Comparison of ENCODE assay signal across 22 cellular contexts in the genomic region with DNA sequence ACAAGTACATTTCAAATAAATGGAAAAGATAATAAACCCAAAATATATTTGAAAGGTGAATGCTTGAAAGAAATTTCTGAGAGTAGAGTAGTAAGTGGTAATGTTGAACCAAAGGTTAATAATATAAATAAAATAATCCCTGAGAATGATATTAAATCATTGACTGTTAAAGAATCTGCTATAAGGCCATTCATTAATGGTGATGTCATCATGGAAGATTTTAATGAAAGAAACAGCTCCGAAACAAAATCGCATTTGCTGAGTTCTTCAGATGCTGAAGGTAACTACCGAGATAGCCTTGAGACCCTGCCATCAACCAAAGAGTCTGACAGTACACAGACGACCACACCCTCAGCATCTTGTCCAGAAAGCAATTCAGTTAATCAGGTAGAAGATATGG.
DNase-seq lines count a peak whose midpoint lies in the region; ATAC-seq, FAIRE-seq and TF ChIP-seq lines count a peak whose summit lies in the region.
"Had no signal": no experiment of that assay in that cellular context is flagged by ENCODE, and none has a peak within 500 bp of the region (broad histone marks: within the 10 kb centered on the region; RNA-seq: fewer than 3 reads in every experiment).

No MANE protein-coding gene starts in this region.

- peak overlapping the region in 2 of 3 donors; percentile 80 to 84 for H3K27ac Mint-ChIP-seq in CD4-positive, CD25-positive, alpha-beta regulatory T cell
- peak overlapping the region; percentile 89 for H3K27ac Mint-ChIP-seq in memory B cell
- H3K27ac Mint-ChIP-seq: HFFc6 had no signal

- ATAC-seq in A549 (no peak), memory B cell (ENCODE audit: low read depth) (no peak), GM21367 (IDR thresholded peaks at IDR 0.05; ENCODE audit: unreplicated experiment) (no peak), HG03354 (IDR thresholded peaks at IDR 0.05; ENCODE audit: poor library complexity, severe bottlenecking, unreplicated experiment) (no peak), HG03139 (IDR thresholded peaks at IDR 0.05; ENCODE audit: unreplicated experiment) (no peak)
- ATAC-seq in CD4-positive, CD25-positive, alpha-beta regulatory T cell (ENCODE audit: low read depth in 2 of 2), result no peak

- no peak for TF ChIP-seq CTCF in A549 (IDR thresholded peaks at IDR 0.05)
- TF ChIP-seq CTCF in VCaP (conservative IDR thresholded peaks at IDR 0.05), result no peak

- peak; percentile 59 for FAIRE-seq in A549 (lab: Jason Lieb, UNC)
- FAIRE-seq: G401.6 had no signal

- WGBS in A549 (ENCODE audit: missing lambda C conversion rate), result 86% methylated on average over 4 of the region's 4 CpGs

- TF ChIP-seq POLR2A in A549 (IDR thresholded peaks at IDR 0.05; ENCODE audit: low read length), result no peak

- H3K4me3 Mint-ChIP-seq in CD4-positive, CD25-positive, alpha-beta regulatory T cell, result no peak overlapping the region
- no peak overlapping the region for H3K4me3 Mint-ChIP-seq in memory B cell
- H3K4me3 Mint-ChIP-seq: CD8-positive, alpha-beta memory T cell; HFFc6 had no signal

- no peaks in the 10 kb centered on the region for H3K4me1 ChIP-seq in A549
- no peaks in the 10 kb centered on the region for H3K4me1 ChIP-seq in CD4-positive, CD25-positive, alpha-beta regulatory T cell (ENCODE audit: control insufficient read depth, insufficient read depth, low read length, poor library complexity, severe bottlenecking)

- H3K27me3 ChIP-seq in CD4-positive, CD25-positive, alpha-beta regulatory T cell (ENCODE audit: control insufficient read depth, insufficient read depth, low read length), result no peaks in the 10 kb centered on the region
- H3K27me3 ChIP-seq: BLaER1 had no signal

- peaks cover 67% of the 10 kb centered on the region for H3K36me3 ChIP-seq in CD4-positive, CD25-positive, alpha-beta regulatory T cell (ENCODE audit: control insufficient read depth, insufficient read depth, low read length)

- no peak for TF ChIP-seq EP300 in A549 (IDR thresholded peaks at IDR 0.05)

- CTCF ChIA-PET in A549 (lab: Yijun Ruan, JAX), result no interaction called here

- H3K4me1 Mint-ChIP-seq in CD4-positive, CD25-positive, alpha-beta regulatory T cell, result peaks cover 0 to 23% (median 10%) of the 10 kb centered on the region in 4 donors
- H3K4me1 Mint-ChIP-seq in memory B cell, result peaks cover 8% of the 10 kb centered on the region

- H3K27me3 Mint-ChIP-seq in CD4-positive, CD25-positive, alpha-beta regulatory T cell, result no peaks in the 10 kb centered on the region
- no peaks in the 10 kb centered on the region for H3K27me3 Mint-ChIP-seq in memory B cell
- H3K27me3 Mint-ChIP-seq: CD8-positive, alpha-beta memory T cell had no signal

- POLR2A ChIA-PET in A549 (lab: Yijun Ruan, JAX), result no interaction called here

- H3K27ac ChIP-seq in A549 (no peak overlapping the region), VCaP (peak overlapping the region; percentile 55)
- H3K27ac ChIP-seq in CD4-positive, CD25-positive, alpha-beta regulatory T cell (ENCODE audit: insufficient read depth, low read length, poor library complexity, severe bottlenecking), result no peak overlapping the region
- H3K27ac ChIP-seq: BLaER1 had no signal

- no peaks in the 10 kb centered on the region for H3K9me3 ChIP-seq in A549
- no peaks in the 10 kb centered on the region for H3K9me3 ChIP-seq in CD4-positive, CD25-positive, alpha-beta regulatory T cell (ENCODE audit: control insufficient read depth in 2 of 2, low read length in 2 of 2)
- H3K9me3 ChIP-seq: BLaER1, SK-N-SH had no signal

- peaks cover 39% of the 10 kb centered on the region for H3K36me3 Mint-ChIP-seq in CD4-positive, CD25-positive, alpha-beta regulatory T cell
- peaks cover 36% of the 10 kb centered on the region for H3K36me3 Mint-ChIP-seq in memory B cell

- no peak for TF ChIP-seq RAD21 in A549 (conservative IDR thresholded peaks at IDR 0.05 in 1 of 2, IDR thresholded peaks at IDR 0.05 in 1 of 2)

- no peaks in the 10 kb centered on the region for H3K9me3 Mint-ChIP-seq in CD4-positive, CD25-positive, alpha-beta regulatory T cell
- no peaks in the 10 kb centered on the region for H3K9me3 Mint-ChIP-seq in memory B cell
- H3K9me3 Mint-ChIP-seq: CD8-positive, alpha-beta memory T cell; HFFc6 had no signal

- DNase-seq in A549 (ENCODE audit: low read depth in 1 of 2, low spot score in 1 of 2) (no peak), memory B cell (ENCODE audit: low spot score in 2 of 2) (no peak)
- DNase-seq in CD4-positive, CD25-positive, alpha-beta regulatory T cell, result no peak
- DNase-seq: ACHN; CD8-positive, alpha-beta memory T cell; H7; HFFc6; KBM-7; MM.1S; NCI-H1092; NCI-H1436; NCI-H2029; NCI-H2227 treated with DMSO at 0.1 percent for 48 hours; NCI-H510A; SIG-M5; SK-N-SH had no signal

- no peak overlapping the region for H3K4me2 ChIP-seq in A549
- H3K4me2 ChIP-seq: BLaER1 had no signal

- no peak overlapping the region for H3K4me3 ChIP-seq in A549
- H3K4me3 ChIP-seq in CD4-positive, CD25-positive, alpha-beta regulatory T cell (ENCODE audit: low read depth, low read length), result no peak overlapping the region
- H3K4me3 ChIP-seq: BLaER1 had no signal

TF ChIP-seq in A549, 52 proteins besides CTCF, POLR2A, EP300 and RAD21:
- no peak for TF ChIP-seq MAFK (IDR thresholded peaks at IDR 0.05; ENCODE audit: partially characterized antibody)
- TF ChIP-seq SREBF2 (IDR thresholded peaks at IDR 0.05), result no peak
- no peak for TF ChIP-seq FOXS1 (CRISPR knock-in tag; IDR thresholded peaks at IDR 0.05)
- no peak for TF ChIP-seq RFX5 (IDR thresholded peaks at IDR 0.05)
- TF ChIP-seq, protein P1, sequence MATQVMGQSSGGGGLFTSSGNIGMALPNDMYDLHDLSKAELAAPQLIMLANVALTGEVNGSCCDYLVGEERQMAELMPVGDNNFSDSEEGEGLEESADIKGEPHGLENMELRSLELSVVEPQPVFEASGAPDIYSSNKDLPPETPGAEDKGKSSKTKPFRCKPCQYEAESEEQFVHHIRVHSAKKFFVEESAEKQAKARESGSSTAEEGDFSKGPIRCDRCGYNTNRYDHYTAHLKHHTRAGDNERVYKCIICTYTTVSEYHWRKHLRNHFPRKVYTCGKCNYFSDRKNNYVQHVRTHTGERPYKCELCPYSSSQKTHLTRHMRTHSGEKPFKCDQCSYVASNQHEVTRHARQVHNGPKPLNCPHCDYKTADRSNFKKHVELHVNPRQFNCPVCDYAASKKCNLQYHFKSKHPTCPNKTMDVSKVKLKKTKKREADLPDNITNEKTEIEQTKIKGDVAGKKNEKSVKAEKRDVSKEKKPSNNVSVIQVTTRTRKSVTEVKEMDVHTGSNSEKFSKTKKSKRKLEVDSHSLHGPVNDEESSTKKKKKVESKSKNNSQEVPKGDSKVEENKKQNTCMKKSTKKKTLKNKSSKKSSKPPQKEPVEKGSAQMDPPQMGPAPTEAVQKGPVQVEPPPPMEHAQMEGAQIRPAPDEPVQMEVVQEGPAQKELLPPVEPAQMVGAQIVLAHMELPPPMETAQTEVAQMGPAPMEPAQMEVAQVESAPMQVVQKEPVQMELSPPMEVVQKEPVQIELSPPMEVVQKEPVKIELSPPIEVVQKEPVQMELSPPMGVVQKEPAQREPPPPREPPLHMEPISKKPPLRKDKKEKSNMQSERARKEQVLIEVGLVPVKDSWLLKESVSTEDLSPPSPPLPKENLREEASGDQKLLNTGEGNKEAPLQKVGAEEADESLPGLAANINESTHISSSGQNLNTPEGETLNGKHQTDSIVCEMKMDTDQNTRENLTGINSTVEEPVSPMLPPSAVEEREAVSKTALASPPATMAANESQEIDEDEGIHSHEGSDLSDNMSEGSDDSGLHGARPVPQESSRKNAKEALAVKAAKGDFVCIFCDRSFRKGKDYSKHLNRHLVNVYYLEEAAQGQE (IDR thresholded peaks at IDR 0.05), result no peak
- no peak for TF ChIP-seq NFE2L2 (conservative IDR thresholded peaks at IDR 0.05; ENCODE audit: low read length)
- no peak for TF ChIP-seq NR3C1 (IDR thresholded peaks at IDR 0.05)
- no peak for TF ChIP-seq GATA3 (IDR thresholded peaks at IDR 0.05; ENCODE audit: borderline replicate concordance)
- TF ChIP-seq ZFP36 (IDR thresholded peaks at IDR 0.05; ENCODE audit: borderline replicate concordance, partially characterized antibody), result no peak
- no peak for TF ChIP-seq CBX2 (IDR thresholded peaks at IDR 0.05; ENCODE audit: borderline replicate concordance, low read depth)
